Comparison of ENCODE assay signal across 9 cellular contexts in genomic region chr5:98775962-98776687, GRCh38. TPM values are rescaled to one million over a fixed set of nuclear protein-coding genes. Genes with fewer than 3 reads are reported as not detected.
DNase-seq lines count a peak whose midpoint lies in the region; ATAC-seq and TF ChIP-seq lines count a peak whose summit lies in the region.
"Had no signal": no experiment of that assay in that cellular context is flagged by ENCODE, and none has a peak within 500 bp of the region (broad histone marks: within the 10 kb centered on the region; RNA-seq: fewer than 3 reads in every experiment).

No MANE protein-coding gene starts in this region.

- H3K9me3 ChIP-seq in colonic mucosa, result no peaks in the 10 kb centered on the region

- peaks cover 17 to 45% (median 31%) of the 10 kb centered on the region in 3 donors for H3K4me1 Mint-ChIP-seq in IgD-negative memory B cell
- peaks cover 38 to 52% (median 45%) of the 10 kb centered on the region in 3 donors for H3K4me1 Mint-ChIP-seq in naive B cell

- peak overlapping the region; percentile 41 for H3K27ac ChIP-seq in colonic mucosa

- H3K27me3 ChIP-seq in BJ (ENCODE audit: control insufficient read depth, insufficient read depth, low read length) (no peaks in the 10 kb centered on the region), colonic mucosa (no peaks in the 10 kb centered on the region)

- H3K36me3 ChIP-seq in BJ (ENCODE audit: control insufficient read depth, insufficient read depth, low read length) (peaks cover 12% of the 10 kb centered on the region), colonic mucosa (no peaks in the 10 kb centered on the region)

- H3K4me1 ChIP-seq in colonic mucosa, result no peaks in the 10 kb centered on the region

- H3K27ac Mint-ChIP-seq in IgD-negative memory B cell (peak overlapping the region in 1 of 3 donors; percentile 97), naive B cell (no peak overlapping the region)

- intact Hi-C loops in colonic mucosa (cut with DNase I), result no loop called here

- DNase-seq in BJ (ENCODE audit: low read depth) (no peak), colonic mucosa (no peak), naive B cell (no peak), epidermal melanocyte (ENCODE audit: insufficient read length, low spot score) (no peak), HuH-7 (ENCODE audit: low spot score) (no peak)
- DNase-seq: hypothalamus had no signal

- POLR2A ChIA-PET in BJ (lab: Charles Lee), result no interaction called here

- H3K36me3 Mint-ChIP-seq in IgD-negative memory B cell, result peaks cover 6% of the 10 kb centered on the region
- H3K36me3 Mint-ChIP-seq in naive B cell, result peaks cover 8 to 10% of the 10 kb centered on the region in 2 donors

- H3K4me3 ChIP-seq in BJ (ENCODE audit: low read depth, low read length) (peak overlapping the region; percentile 84), colonic mucosa (peak overlapping the region; percentile 82)

- H3K27me3 Mint-ChIP-seq in IgD-negative memory B cell (peaks cover 2% of the 10 kb centered on the region), naive B cell (peaks cover 0 to 12% (median 0%) of the 10 kb centered on the region in 3 donors)

- CTCF ChIA-PET in BJ (lab: Yijun Ruan, JAX), result interaction anchor here (1.3 kb wide), 1 partner anchor 157 kb away, joined by 3 read pairs; no protein-coding TSS in a partner anchor

- peak overlapping the region; percentile 65 to 99 (median 97) for H3K4me3 Mint-ChIP-seq in IgD-negative memory B cell
- H3K4me3 Mint-ChIP-seq in naive B cell, result peak overlapping the region in 7 of 8 donors; percentile 56 to 99 (median 97)

- TF ChIP-seq CTCF in BJ (IDR thresholded peaks at IDR 0.05; ENCODE audit: insufficient read depth, low read depth, low read length), result no peak
- TF ChIP-seq CTCF in colonic mucosa (IDR thresholded peaks at IDR 0.05), result no peak

- H3K9ac ChIP-seq in colonic mucosa (ENCODE audit: low read depth in 2 of 2, low read length in 2 of 2), result peak overlapping the region in 1 of 2 donors; percentile 97

- no peaks in the 10 kb centered on the region for H3K9me3 Mint-ChIP-seq in IgD-negative memory B cell
- no peaks in the 10 kb centered on the region for H3K9me3 Mint-ChIP-seq in naive B cell

- ATAC-seq in naive B cell (ENCODE audit: low read depth in 2 of 2) (no peak), HG03025 (IDR thresholded peaks at IDR 0.05; ENCODE audit: low FRiP score, unreplicated experiment) (no peak), GM21737 (IDR thresholded peaks at IDR 0.05; ENCODE audit: unreplicated experiment) (no peak)

RNA-seq across cellular contexts. Expression of gene RGMB, which starts 2.7 kb away (rescaled TPM):
- polyA plus RNA-seq in BJ (2011; rRNA removed), result 64.3 and 89.7 TPM in 2 replicates
- 101 and 115 TPM in 2 replicates for polyA minus RNA-seq in BJ (2011; rRNA and poly(A)+ RNA removed)
- 5.2 TPM for polyA plus RNA-seq in IgD-negative memory B cell
- 10 to 100 TPM; 67.7 to 69.6 TPM for total RNA-seq in colonic mucosa
- polyA plus RNA-seq in naive B cell (ENCODE audit: low read depth in 6 of 6), result 1 to 10 TPM; 3.8 to 8.6 (median 4.6) TPM
